In the genomic region with DNA sequence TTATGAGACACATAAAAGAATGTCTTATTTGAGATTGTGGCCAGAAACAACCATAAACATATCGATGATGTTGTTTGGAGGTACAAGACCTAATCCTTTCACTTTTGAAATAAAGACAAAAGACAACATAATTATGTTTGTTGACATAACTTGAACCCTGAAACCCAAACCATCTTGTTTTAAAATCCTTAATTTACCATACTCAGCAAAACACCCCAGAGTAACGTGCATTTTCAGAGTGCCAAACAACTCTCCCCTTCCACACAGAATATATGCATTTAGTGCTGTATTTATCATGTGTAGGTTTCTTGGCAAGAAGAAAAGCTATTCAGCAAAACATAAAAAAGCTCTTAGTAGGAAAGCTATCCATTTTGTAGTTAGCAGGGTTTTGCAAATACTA, we compare ENCODE assay signal across 32 cellular contexts. TPM values are rescaled to one million over a fixed set of nuclear protein-coding genes. Genes with fewer than 3 reads are reported as not detected.
"Had no signal": no experiment of that assay in that cellular context is flagged by ENCODE, and none has a peak within 500 bp of the region (broad histone marks: within the 10 kb centered on the region; RNA-seq: fewer than 3 reads in every experiment).

No MANE protein-coding gene starts in this region.

- H3K36me3 Mint-ChIP-seq: activated naive CD4-positive, alpha-beta T cell treated with anti-CD3 and anti-CD28 coated beads, Interleukin-2, amount 10 ng/mL, durations not matched to agents 7 days and 5 days; activated naive CD8-positive, alpha-beta T cell; WTC11 had no signal

- ATAC-seq: activated T-cell treated with anti-CD3 and anti-CD28 coated beads, Interleukin-2, amount 50 U/mL, for 72 hours; esophagus mucosa; foreskin keratinocyte; gastrocnemius medialis; heart left ventricle; WTC11 had no signal

- H3K9me3 ChIP-seq: gastrocnemius medialis, heart left ventricle had no signal

- DNase-seq: activated CD4-positive, alpha-beta memory T cell treated with anti-CD3 and anti-CD28 coated beads, Interleukin-2, amount 10 ng/mL, durations not matched to agents 7 days and 5 days; activated CD4-positive, alpha-beta T cell treated with anti-CD3 and anti-CD28 coated beads for 1 hour; activated CD4-positive, alpha-beta T cell treated with anti-CD3 and anti-CD28 coated beads for 4 hours; activated CD4-positive, alpha-beta T cell treated with anti-CD3 and anti-CD28 coated beads, Interleukin-2, amount 10 ng/mL, durations not matched to agents 7 days and 5 days; activated CD4-positive, alpha-beta T cell treated with anti-CD3 and anti-CD28 coated beads, Interleukin-2, amount 50 U/mL, for 4 hours; activated CD8-positive, alpha-beta memory T cell treated with anti-CD3 and anti-CD28 coated beads, Interleukin-2, amount 50 U/mL, for 48 hours; activated gamma-delta T cell; activated naive CD4-positive, alpha-beta T cell; activated naive CD4-positive, alpha-beta T cell treated with anti-CD3 and anti-CD28 coated beads, Interleukin-2, amount 10 ng/mL, durations not matched to agents 7 days and 5 days; activated T-cell treated with anti-CD3 and anti-CD28 coated beads for 4 hours; activated T-cell treated with anti-CD3 and anti-CD28 coated beads, Interleukin-2, amount 50 U/mL, for 24 hours; activated T-cell treated with anti-CD3 and anti-CD28 coated beads, Interleukin-2, amount 50 U/mL, for 72 hours; amniotic stem cell; anterior cingulate cortex; brain microvascular endothelial cell; effector memory CD4-positive, alpha-beta T cell; foreskin keratinocyte; gastrocnemius medialis; glutamatergic neuron; heart left ventricle; T-helper 2 cell had no signal

- H3K36me3 ChIP-seq: brain microvascular endothelial cell, gastrocnemius medialis, heart left ventricle had no signal

- H3K9me3 Mint-ChIP-seq: activated CD4-positive, alpha-beta memory T cell treated with anti-CD3 and anti-CD28 coated beads, Interleukin-2, amount 10 ng/mL, durations not matched to agents 7 days and 5 days; activated CD4-positive, alpha-beta T cell treated with anti-CD3 and anti-CD28 coated beads, Interleukin-2, amount 10 ng/mL, durations not matched to agents 7 days and 5 days; activated naive CD4-positive, alpha-beta T cell treated with anti-CD3 and anti-CD28 coated beads, Interleukin-2, amount 10 ng/mL, durations not matched to agents 7 days and 5 days; activated T-cell treated with anti-CD3 and anti-CD28 coated beads, Interleukin-2, amount 50 U/mL, for 24 hours; activated T-cell treated with anti-CD3 and anti-CD28 coated beads, Interleukin-2, amount 50 U/mL, for 72 hours; central memory CD8-positive, alpha-beta T cell; dendritic cell treated with granulocyte-macrophage colony-stimulating factor and Interleukin-4, amounts not matched to agents 40 ng/mL and 50 ng/mL, for 4 days; endodermal cell; WTC11 had no signal

- H3K4me1 ChIP-seq: foreskin keratinocyte, gastrocnemius medialis, heart left ventricle had no signal

- H3K27ac ChIP-seq: brain microvascular endothelial cell, coronary artery, dorsolateral prefrontal cortex, foreskin keratinocyte, gastrocnemius medialis, heart left ventricle had no signal

- FAIRE-seq: astrocyte, bronchial epithelial cell had no signal

- H3K27ac Mint-ChIP-seq: activated CD4-positive, alpha-beta memory T cell treated with anti-CD3 and anti-CD28 coated beads, Interleukin-2, amount 10 ng/mL, durations not matched to agents 7 days and 5 days; activated CD4-positive, alpha-beta T cell treated with anti-CD3 and anti-CD28 coated beads, Interleukin-2, amount 10 ng/mL, durations not matched to agents 7 days and 5 days; activated naive CD4-positive, alpha-beta T cell treated with anti-CD3 and anti-CD28 coated beads, Interleukin-2, amount 10 ng/mL, durations not matched to agents 7 days and 5 days; activated naive CD8-positive, alpha-beta T cell; activated T-cell treated with anti-CD3 and anti-CD28 coated beads, Interleukin-2, amount 50 U/mL, for 24 hours; activated T-cell treated with anti-CD3 and anti-CD28 coated beads, Interleukin-2, amount 50 U/mL, for 72 hours; dendritic cell treated with granulocyte-macrophage colony-stimulating factor and Interleukin-4, amounts not matched to agents 40 ng/mL and 50 ng/mL, for 4 days; endodermal cell; WTC11 had no signal

- H3K4me3 ChIP-seq: coronary artery, dorsolateral prefrontal cortex, gastrocnemius medialis, heart left ventricle had no signal

RNA-seq across cellular contexts. Expression of a gene that starts 17.5 kb away (rescaled TPM):
- total RNA-seq: cerebellum, endodermal cell, foreskin keratinocyte had no signal
- polyA plus RNA-seq: foreskin keratinocyte had no signal
